ENCODE assay signal across 31 cellular contexts in the genomic region with DNA sequence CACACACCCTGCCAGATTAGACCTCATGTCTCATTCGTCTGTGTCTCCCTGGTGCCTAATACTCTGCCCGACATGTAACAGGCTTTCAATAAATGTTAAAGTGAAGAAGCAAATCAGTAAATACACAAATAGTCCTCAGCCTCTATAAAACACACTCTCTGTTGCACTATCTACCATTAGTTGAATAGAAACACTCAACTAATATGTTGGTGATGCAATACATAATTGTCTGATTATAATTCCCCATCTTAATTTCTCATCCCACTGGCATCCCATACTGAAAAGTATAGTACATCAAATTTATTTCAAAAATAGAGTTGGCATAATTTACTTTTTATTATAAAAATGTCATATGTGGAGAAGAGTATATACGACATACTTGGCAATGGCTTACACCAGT.
A peak's percentile ranks its signal among the peaks of the same experiment; 100 is the strongest.
DNase-seq lines count a peak whose midpoint lies in the region; ATAC-seq, FAIRE-seq and TF ChIP-seq lines count a peak whose summit lies in the region.
"Had no signal": no experiment of that assay in that cellular context is flagged by ENCODE, and none has a peak within 500 bp of the region (broad histone marks: within the 10 kb centered on the region; RNA-seq: fewer than 3 reads in every experiment).

No MANE protein-coding gene starts in this region.

- POLR2A ChIA-PET in IMR-90 (lab: Charles Lee; ENCODE audit: unreplicated experiment) = no interaction called here
- POLR2A ChIA-PET in K562 (lab: Yijun Ruan, JAX) = no interaction called here

- no peak overlapping the region for H3K23ac ChIP-seq in IMR-90 (ENCODE audit: low read depth, low read length)

- intact Hi-C loops in IMR-90 (cut with micrococcal nuclease) = no loop called here
- intact Hi-C loops in K562 (cut with micrococcal nuclease) = no loop called here

- no peak overlapping the region for H2BK15ac ChIP-seq in IMR-90 (ENCODE audit: low read depth, low read length)

- H3K36me3 ChIP-seq in IMR-90 (ENCODE audit: control insufficient read depth, insufficient read depth, low read length) = no peaks in the 10 kb centered on the region
- H3K36me3 ChIP-seq in K562 (ENCODE audit: control insufficient read depth, insufficient read depth, low read length) = no peaks in the 10 kb centered on the region
- H3K36me3 ChIP-seq: BE2C; BLaER1; BLaER1 treated with 17β-estradiol and CSF1 and Interleukin-3, amounts not matched to agents 10 nM and 100 nM had no signal

- H3K4ac ChIP-seq in IMR-90 (ENCODE audit: low read depth, low read length) = no peak overlapping the region

- H3K79me2 ChIP-seq in K562 (ENCODE audit: control insufficient read depth, insufficient read depth, low read length) = no peaks in the 10 kb centered on the region

- H3K9me3 ChIP-seq in IMR-90 (ENCODE audit: control insufficient read depth, insufficient read depth, low read length) (peaks cover 3% of the 10 kb centered on the region), K562 (replicated peaks; ENCODE audit: control insufficient read depth, insufficient read depth, low read depth, low read length) (no peaks in the 10 kb centered on the region)
- H3K9me3 ChIP-seq: A549, BE2C, Caco-2 had no signal

- H4K5ac ChIP-seq in IMR-90 (ENCODE audit: low read depth, low read length) = no peak overlapping the region

- H2AK9ac ChIP-seq in IMR-90 (replicated peaks; ENCODE audit: low read depth, low read length, poor library complexity) = no peak overlapping the region

- H3K79me1 ChIP-seq in IMR-90 (ENCODE audit: low read depth in 1 of 2, low read length in 2 of 2) = no peaks in the 10 kb centered on the region

- H4K20me1 ChIP-seq in IMR-90 (ENCODE audit: insufficient read depth, low read length) (no peaks in the 10 kb centered on the region), K562 (replicated peaks; ENCODE audit: control insufficient read depth, insufficient read depth, low read length) (no peaks in the 10 kb centered on the region)
- H4K20me1 ChIP-seq: BLaER1; BLaER1 treated with 17β-estradiol and CSF1 and Interleukin-3, amounts not matched to agents 10 nM and 100 nM had no signal

- CTCF ChIA-PET in IMR-90 (lab: Yijun Ruan, JAX) (no interaction called here), K562 (lab: Yijun Ruan, JAX; ENCODE audit: low intra/inter-chr PET ratio) (no interaction called here)

- TF ChIP-seq POLR2A in IMR-90 (IDR thresholded peaks at IDR 0.05; ENCODE audit: low read depth, low read length) = no peak
- no peak for TF ChIP-seq POLR2A in K562 (conservative IDR thresholded peaks at IDR 0.05)

- TF ChIP-seq RAD21 in IMR-90 (IDR thresholded peaks at IDR 0.05; ENCODE audit: low read length) = no peak
- TF ChIP-seq RAD21 in K562 (CRISPR knock-in tag; conservative IDR thresholded peaks at IDR 0.05 in 1 of 2, IDR thresholded peaks at IDR 0.05 in 1 of 2) = no peak

- H3K14ac ChIP-seq in IMR-90 (replicated peaks; ENCODE audit: low read depth, low read length) = no peak overlapping the region

- no peaks in the 10 kb centered on the region for H3K4me1 ChIP-seq in IMR-90 (ENCODE audit: control insufficient read depth, insufficient read depth, low read length)
- H3K4me1 ChIP-seq in K562 (replicated peaks in 1 of 2; ENCODE audit: control insufficient read depth in 2 of 2, insufficient read depth in 2 of 2, low read length in 2 of 2) = no peaks in the 10 kb centered on the region
- H3K4me1 ChIP-seq: A549; BE2C; BLaER1; BLaER1 treated with 17β-estradiol and CSF1 and Interleukin-3, amounts not matched to agents 10 nM and 100 nM; Caco-2 had no signal

- H2BK20ac ChIP-seq in IMR-90 (ENCODE audit: low read depth, low read length) = no peak overlapping the region

- H3K4me3 ChIP-seq in IMR-90 (ENCODE audit: insufficient read depth, low read depth, low read length) (no peak overlapping the region), K562 (no peak overlapping the region)
- H3K4me3 ChIP-seq: A549; BLaER1; BLaER1 treated with 17β-estradiol and CSF1 and Interleukin-3, amounts not matched to agents 10 nM and 100 nM had no signal

- no peak overlapping the region for H2AK5ac ChIP-seq in IMR-90 (ENCODE audit: low read depth, low read length)

- H3K56ac ChIP-seq in IMR-90 (ENCODE audit: extremely low read depth, insufficient read depth, low read length) = no peak overlapping the region

- no CpG with 5 or more reads among the region's 3 CpGs for WGBS in IMR-90 (ENCODE audit: extremely low coverage in 2 of 2, insufficient read length in 1 of 2), 2 experiments
- WGBS in K562 (ENCODE audit: insufficient coverage, low coverage, missing lambda C conversion rate) = 0% methylated on average over 3 of the region's 3 CpGs

- TF ChIP-seq EP300 in K562 (IDR thresholded peaks at IDR 0.05; ENCODE audit: low read length) = no peak

- H2BK120ac ChIP-seq in IMR-90 (ENCODE audit: low read depth, low read length) = no peak overlapping the region

- no peak overlapping the region for H3K4me2 ChIP-seq in IMR-90 (ENCODE audit: low read depth, low read length)
- no peak overlapping the region for H3K4me2 ChIP-seq in K562 (ENCODE audit: insufficient read depth, low read length)
- H3K4me2 ChIP-seq: A549; BLaER1; BLaER1 treated with 17β-estradiol and CSF1 and Interleukin-3, amounts not matched to agents 10 nM and 100 nM had no signal

- DNase-seq in IMR-90 = no peak
- DNase-seq in K562 (ENCODE audit: extremely low read depth in 1 of 4, low spot score in 3 of 4) = no peak
- DNase-seq in RPMI8226 = no peak
- DNase-seq: 8988T; ACHN; AML-193; BE2C; C1 segment of cervical spinal cord; Caco-2; Calu3; CD4-positive, alpha-beta memory T cell; CD4-positive, alpha-beta T cell; CD4-positive, CD25-positive, alpha-beta regulatory T cell; CD8-positive, alpha-beta memory T cell; CD8-positive, alpha-beta T cell; COR-L47; DMS 273 treated with DMSO at 0.1 percent for 48 hours; DMS153; DMS53; DMS79; DMS79 treated with DMSO at 0.1 percent for 48 hours; DND-41; EL had no signal

- H3K27me3 ChIP-seq in IMR-90 (ENCODE audit: control insufficient read depth, insufficient read depth, low read length) (no peaks in the 10 kb centered on the region), K562 (ENCODE audit: control insufficient read depth in 2 of 2, insufficient read depth in 2 of 2, low read length in 2 of 2) (no peaks in the 10 kb centered on the region)
- H3K27me3 ChIP-seq: BE2C; BLaER1; BLaER1 treated with 17β-estradiol and CSF1 and Interleukin-3, amounts not matched to agents 10 nM and 100 nM had no signal

- H3K18ac ChIP-seq in IMR-90 (ENCODE audit: low read depth, low read length) = no peak overlapping the region

- TF ChIP-seq CTCF in IMR-90 (conservative IDR thresholded peaks at IDR 0.05; ENCODE audit: low read depth, low read length) (no peak), K562 (IDR thresholded peaks at IDR 0.05 in 2 of 3, conservative IDR thresholded peaks at IDR 0.05 in 1 of 3; ENCODE audit: insufficient read depth in 2 of 3, low read depth in 1 of 3, low read length in 3 of 3) (no peak)

- H2AFZ ChIP-seq in IMR-90 (replicated peaks; ENCODE audit: low read length, poor library complexity) = no peak overlapping the region
- H2AFZ ChIP-seq in K562 (ENCODE audit: low read depth, low read length) = no peak overlapping the region

- H2BK5ac ChIP-seq in IMR-90 (ENCODE audit: low read depth, low read length, poor library complexity, severe bottlenecking) = no peak overlapping the region

- H3K9ac ChIP-seq in IMR-90 (ENCODE audit: low read depth, low read length) (no peak overlapping the region), K562 (ENCODE audit: insufficient read depth in 1 of 2, low read depth in 2 of 2, low read length in 2 of 2) (no peak overlapping the region)
- H3K9ac ChIP-seq: BLaER1; BLaER1 treated with 17β-estradiol and CSF1 and Interleukin-3, amounts not matched to agents 10 nM and 100 nM had no signal

- ATAC-seq in IMR-90 (ENCODE audit: low read depth) = no peak
- ATAC-seq in K562 = no peak
- ATAC-seq in HG03571 (IDR thresholded peaks at IDR 0.05; ENCODE audit: unreplicated experiment) = no peak
- ATAC-seq: A549; CD8-positive, alpha-beta T cell had no signal

- dilution Hi-C loops in IMR-90 (cut with HindIII; ENCODE audit: low sequenced_read_pairs, unreplicated experiment) = no loop called here

- no TSS peak for BruUV-seq in IMR-90 (replicated peaks; lab: Mats Ljungman, UMichigan)
- BruUV-seq in K562 (replicated peaks; lab: Mats Ljungman, UMichigan) = no TSS peak

- H4K8ac ChIP-seq in IMR-90 (ENCODE audit: low read depth in 2 of 2, low read length in 2 of 2) = no peak overlapping the region

- no peak for FAIRE-seq in K562 (lab: Jason Lieb, UNC)
- FAIRE-seq: A204.1, A549, D721Med had no signal

- H4K91ac ChIP-seq in IMR-90 (ENCODE audit: insufficient read depth, low read depth, low read length) = no peak overlapping the region

- in situ Hi-C loops in IMR-90 (cut with MboI; ENCODE audit: low sequenced_read_pairs) (no loop called here), K562 (cut with MboI) (no loop called here)

- H3K9me1 ChIP-seq in IMR-90 (ENCODE audit: insufficient read depth, low read length) (no peaks in the 10 kb centered on the region), K562 (ENCODE audit: control insufficient read depth, insufficient read depth, low read length) (no peaks in the 10 kb centered on the region)

- H3K27ac ChIP-seq in IMR-90 (ENCODE audit: insufficient read depth, low read length) (no peak overlapping the region), K562 (ENCODE audit: extremely low read depth, low read depth, low read length) (no peak overlapping the region)
- H3K27ac ChIP-seq: 22Rv1; A549; BLaER1; BLaER1 treated with 17β-estradiol and CSF1 and Interleukin-3, amounts not matched to agents 10 nM and 100 nM; C4-2B had no signal

TF ChIP-seq in IMR-90, 13 proteins besides CTCF, POLR2A, EP300 and RAD21:
- TF ChIP-seq CEBPB (IDR thresholded peaks at IDR 0.05; ENCODE audit: low read depth, low read length) = 0 out of 2 replicates have a peak, but pooled peaks have one; percentile 19
- TF ChIP-seq NFE2L2 (IDR thresholded peaks at IDR 0.05; ENCODE audit: low read depth, low read length) = no peak

TF ChIP-seq in K562, 482 proteins besides CTCF, POLR2A, EP300 and RAD21 (continues in another document):
- TF ChIP-seq, protein P1, sequence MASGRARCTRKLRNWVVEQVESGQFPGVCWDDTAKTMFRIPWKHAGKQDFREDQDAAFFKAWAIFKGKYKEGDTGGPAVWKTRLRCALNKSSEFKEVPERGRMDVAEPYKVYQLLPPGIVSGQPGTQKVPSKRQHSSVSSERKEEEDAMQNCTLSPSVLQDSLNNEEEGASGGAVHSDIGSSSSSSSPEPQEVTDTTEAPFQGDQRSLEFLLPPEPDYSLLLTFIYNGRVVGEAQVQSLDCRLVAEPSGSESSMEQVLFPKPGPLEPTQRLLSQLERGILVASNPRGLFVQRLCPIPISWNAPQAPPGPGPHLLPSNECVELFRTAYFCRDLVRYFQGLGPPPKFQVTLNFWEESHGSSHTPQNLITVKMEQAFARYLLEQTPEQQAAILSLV (tag; IDR thresholded peaks at IDR 0.05) = no peak
- TF ChIP-seq CEBPG (CRISPR knock-in tag; IDR thresholded peaks at IDR 0.05) = no peak
- TF ChIP-seq CEBPG (tag; conservative IDR thresholded peaks at IDR 0.05 in 1 of 2, IDR thresholded peaks at IDR 0.05 in 1 of 2) = peak in 1 of 2 experiments; percentile 60; a peak in 2 of 4 replicates
